In genomic region chr7:108525327-108525984, GRCh38 we compare ENCODE assay signal across 8 cellular contexts. TPM values are rescaled to one million over a fixed set of nuclear protein-coding genes. Genes with fewer than 3 reads are reported as not detected.
DNase-seq lines count a peak whose midpoint lies in the region; ATAC-seq and TF ChIP-seq lines count a peak whose summit lies in the region.

No MANE protein-coding gene starts in this region.

- H3K79me1 ChIP-seq in mesendoderm (ENCODE audit: low read length): peaks cover 4% of the 10 kb centered on the region

- peak overlapping the region; percentile 64 for H3K27ac ChIP-seq in KOPT-K1 (ENCODE audit: low read depth, low read length, poor library complexity, severe bottlenecking)
- peak overlapping the region; percentile 70 for H3K27ac ChIP-seq in SJCRH30
- peak overlapping the region; percentile 94 for H3K27ac ChIP-seq in effector memory CD4-positive, alpha-beta T cell (ENCODE audit: insufficient read depth, low read length, poor library complexity, severe bottlenecking)
- H3K27ac ChIP-seq in mesendoderm (ENCODE audit: low read depth, low read length): peak overlapping the region; percentile 76
- peak overlapping the region; percentile 98 for H3K27ac ChIP-seq in upper lobe of right lung

- peaks cover 7% of the 10 kb centered on the region for H3K79me2 ChIP-seq in mesendoderm (ENCODE audit: control insufficient read depth, insufficient read depth, low read length)

- H3K4ac ChIP-seq in mesendoderm (ENCODE audit: low read depth, low read length): no peak overlapping the region

- H4K5ac ChIP-seq in mesendoderm (ENCODE audit: low read length): no peak overlapping the region

- WGBS in mesendoderm (ENCODE audit: extremely low coverage, insufficient coverage, low lambda C conversion rate): no CpG with 5 or more reads among the region's 22 CpGs

- H3K9ac ChIP-seq in mesendoderm (ENCODE audit: low read length): peak overlapping the region; percentile 88

- peak overlapping the region; percentile 94 for H3K56ac ChIP-seq in mesendoderm (ENCODE audit: low read length)

- H3K4me2 ChIP-seq in mesendoderm (ENCODE audit: low read length): peak overlapping the region; percentile 91

- no peak for TF ChIP-seq CTCF in upper lobe of right lung (IDR thresholded peaks at IDR 0.05)

- H3K23ac ChIP-seq in mesendoderm (ENCODE audit: low read length): no peak overlapping the region

- peaks cover 40% of the 10 kb centered on the region for H3K4me1 Mint-ChIP-seq in activated naive CD4-positive, alpha-beta T cell treated with anti-CD3 and anti-CD28 coated beads for 36 hours (ENCODE audit: low read depth)

- no peaks in the 10 kb centered on the region for H3K36me3 ChIP-seq in H7 (replicated peaks; ENCODE audit: control insufficient read depth, insufficient read depth, low read length)
- no peaks in the 10 kb centered on the region for H3K36me3 ChIP-seq in KOPT-K1 (ENCODE audit: insufficient read depth, low read length)
- H3K36me3 ChIP-seq in SJCRH30: no peaks in the 10 kb centered on the region
- no peaks in the 10 kb centered on the region for H3K36me3 ChIP-seq in effector memory CD4-positive, alpha-beta T cell (ENCODE audit: control insufficient read depth, insufficient read depth, low read length)
- H3K36me3 ChIP-seq in mesendoderm (ENCODE audit: control insufficient read depth, insufficient read depth, low read length): no peaks in the 10 kb centered on the region
- peaks cover 7% of the 10 kb centered on the region for H3K36me3 ChIP-seq in upper lobe of right lung

- H3K27me3 ChIP-seq in H7 (ENCODE audit: control insufficient read depth, insufficient read depth, low read length) (no peaks in the 10 kb centered on the region), SJCRH30 (no peaks in the 10 kb centered on the region), mesendoderm (ENCODE audit: insufficient read depth, low read length, poor library complexity) (no peaks in the 10 kb centered on the region), upper lobe of right lung (no peaks in the 10 kb centered on the region)
- H3K27me3 ChIP-seq in effector memory CD4-positive, alpha-beta T cell (replicated peaks; ENCODE audit: control insufficient read depth, insufficient read depth, low read length, poor library complexity, severe bottlenecking): no peaks in the 10 kb centered on the region

- H3K9me3 ChIP-seq in KOPT-K1 (ENCODE audit: insufficient read depth, low read length, poor library complexity, severe bottlenecking): no peaks in the 10 kb centered on the region
- H3K9me3 ChIP-seq in SJCRH30 (replicated peaks): no peaks in the 10 kb centered on the region
- H3K9me3 ChIP-seq in effector memory CD4-positive, alpha-beta T cell (ENCODE audit: control insufficient read depth, low read length): no peaks in the 10 kb centered on the region
- no peaks in the 10 kb centered on the region for H3K9me3 ChIP-seq in upper lobe of right lung

- ATAC-seq in upper lobe of right lung: peak; percentile 78

- H3K4me3 ChIP-seq in H7 (ENCODE audit: insufficient read depth, low read depth, low read length) (peak overlapping the region; percentile 87), SJCRH30 (peak overlapping the region; percentile 77), mesendoderm (ENCODE audit: low read length) (peak overlapping the region; percentile 77), upper lobe of right lung (peak overlapping the region; percentile 68)
- H3K4me3 ChIP-seq in effector memory CD4-positive, alpha-beta T cell (ENCODE audit: insufficient read depth, low read depth, low read length, poor library complexity, severe bottlenecking): peak overlapping the region; percentile 86

- CTCF ChIA-PET in activated naive CD4-positive, alpha-beta T cell treated with anti-CD3 and anti-CD28 coated beads for 36 hours (lab: Charles Lee): interaction anchor here (1.1 to 1.8 kb wide), 3 partner anchors 27 to 57 kb away, joined by 3 to 6 read pairs (median 3); no protein-coding TSS in a partner anchor

- no peak overlapping the region for H3K18ac ChIP-seq in mesendoderm (ENCODE audit: low read length)

- H3K4me1 ChIP-seq in SJCRH30 (peaks cover 3% of the 10 kb centered on the region; the same call in 1 of the 2 replicates), mesendoderm (ENCODE audit: control insufficient read depth, low read depth, low read length) (peaks cover 6% of the 10 kb centered on the region), upper lobe of right lung (peaks cover 19% of the 10 kb centered on the region)
- H3K4me1 ChIP-seq in effector memory CD4-positive, alpha-beta T cell (ENCODE audit: control insufficient read depth, insufficient read depth, low read length, poor library complexity, severe bottlenecking): peaks cover 6% of the 10 kb centered on the region

- peak overlapping the region; percentile 92 for H3K4me3 Mint-ChIP-seq in activated naive CD4-positive, alpha-beta T cell treated with anti-CD3 and anti-CD28 coated beads for 36 hours

- H3K36me3 Mint-ChIP-seq in activated naive CD4-positive, alpha-beta T cell treated with anti-CD3 and anti-CD28 coated beads for 36 hours (ENCODE audit: low read depth): peaks cover 1% of the 10 kb centered on the region

- H3K9me3 Mint-ChIP-seq in activated naive CD4-positive, alpha-beta T cell treated with anti-CD3 and anti-CD28 coated beads for 36 hours: no peaks in the 10 kb centered on the region

- no peak overlapping the region for H4K8ac ChIP-seq in mesendoderm (ENCODE audit: low read depth, low read length)

- H3K27me3 Mint-ChIP-seq in activated naive CD4-positive, alpha-beta T cell treated with anti-CD3 and anti-CD28 coated beads for 36 hours (ENCODE audit: low read depth): no peaks in the 10 kb centered on the region

- intact Hi-C loops in activated naive CD4-positive, alpha-beta T cell treated with anti-CD3 and anti-CD28 coated beads for 36 hours (cut with micrococcal nuclease): loop anchor here (5.0 kb wide), 1 partner anchor 963 kb away; the partner anchor contains the start of genes COG5 and DUS4L
- intact Hi-C loops in upper lobe of right lung (cut with DNase I): no loop called here

- H3K27ac Mint-ChIP-seq in activated naive CD4-positive, alpha-beta T cell treated with anti-CD3 and anti-CD28 coated beads for 36 hours: peak overlapping the region; percentile 97

- no peak for DNase-seq in activated naive CD4-positive, alpha-beta T cell treated with anti-CD3 and anti-CD28 coated beads for 36 hours
- DNase-seq in activated naive CD4-positive, alpha-beta T cell treated with Interleukin-2 at 50 U/mL for 16 hours: no peak
- DNase-seq in H7 (peak; percentile 86), SJCRH30 (peak; percentile 91 to 92), mesendoderm (peak; percentile 93), upper lobe of right lung (no peak)
- no peak for DNase-seq in effector memory CD4-positive, alpha-beta T cell

- no peak overlapping the region for H2AK5ac ChIP-seq in mesendoderm (ENCODE audit: low read length)

- no peak overlapping the region for H2BK15ac ChIP-seq in mesendoderm (replicated peaks; ENCODE audit: low read depth)

- H2BK120ac ChIP-seq in mesendoderm (ENCODE audit: low read depth, low read length): no peak overlapping the region

- peak overlapping the region; percentile 60 for H2BK5ac ChIP-seq in mesendoderm (ENCODE audit: low read length)

RNA-seq across cellular contexts. Expression of gene PNPLA8, which starts 0.5 kb away (rescaled TPM):
- total RNA-seq in activated naive CD4-positive, alpha-beta T cell treated with anti-CD3 and anti-CD28 coated beads for 36 hours: 10 to 100 TPM; 18.8 to 18.9 TPM
- total RNA-seq in H7 (2014; rRNA removed; shearing (Covaris generic)): 15.1 and 16.4 TPM in 2 replicates
- 23.7 and 27.9 TPM in 2 replicates for total RNA-seq in SJCRH30 (2014; rRNA removed; shearing (Covaris generic))
- 7.8 TPM for polyA plus RNA-seq in mesendoderm (2013, experiment 1 of 2)
- 8.3 TPM for polyA plus RNA-seq in mesendoderm (2013, experiment 2 of 2)
- total RNA-seq in upper lobe of right lung: 27.4 TPM

RNA-seq across cellular contexts. Expression of gene THAP5, which starts 44.0 kb away (rescaled TPM):
- total RNA-seq in activated naive CD4-positive, alpha-beta T cell treated with anti-CD3 and anti-CD28 coated beads for 36 hours: 10 to 100 TPM; 22.7 to 24.8 TPM
- 11.9 and 15.6 TPM in 2 replicates for total RNA-seq in H7 (2014; rRNA removed; shearing (Covaris generic))
- 45.4 and 52.1 TPM in 2 replicates for total RNA-seq in SJCRH30 (2014; rRNA removed; shearing (Covaris generic))
- 16.9 TPM for polyA plus RNA-seq in mesendoderm (2013, experiment 1 of 2)
- 15.5 TPM for polyA plus RNA-seq in mesendoderm (2013, experiment 2 of 2)
- 26.3 TPM for total RNA-seq in upper lobe of right lung

RNA-seq across cellular contexts. Expression of gene DNAJB9, which starts 44.2 kb away (rescaled TPM):
- total RNA-seq in activated naive CD4-positive, alpha-beta T cell treated with anti-CD3 and anti-CD28 coated beads for 36 hours: 1 to 10 TPM; 8.2 TPM
- 14.7 and 18.5 TPM in 2 replicates for total RNA-seq in H7 (2014; rRNA removed; shearing (Covaris generic))
- 18.4 and 18.5 TPM in 2 replicates for total RNA-seq in SJCRH30 (2014; rRNA removed; shearing (Covaris generic))
- 7.1 TPM for polyA plus RNA-seq in mesendoderm (2013, experiment 1 of 2)
- polyA plus RNA-seq in mesendoderm (2013, experiment 2 of 2): 6.2 TPM
- total RNA-seq in upper lobe of right lung: 36.5 TPM

Comparison
In these comparisons a context has a peak if more than half of its experiments do, and no peak if none do; other contexts are left out.
1. DNase-seq: peak in H7 (single experiment), SJCRH30 (2 of 2) and mesendoderm (single experiment); none in activated naive CD4-positive, alpha-beta T cell treated with anti-CD3 and anti-CD28 coated beads for 36 hours (single experiment), activated naive CD4-positive, alpha-beta T cell treated with Interleukin-2 at 50 U/mL for 16 hours (single experiment), effector memory CD4-positive, alpha-beta T cell (0 of 3) and upper lobe of right lung (single experiment).
2. Peak in every context shown above with its lines, with median percentiles within 50 percentile points of each other: H3K4me3 ChIP-seq and H3K27ac ChIP-seq.